12 cellular contexts compared by ENCODE assay signal in the genomic region with DNA sequence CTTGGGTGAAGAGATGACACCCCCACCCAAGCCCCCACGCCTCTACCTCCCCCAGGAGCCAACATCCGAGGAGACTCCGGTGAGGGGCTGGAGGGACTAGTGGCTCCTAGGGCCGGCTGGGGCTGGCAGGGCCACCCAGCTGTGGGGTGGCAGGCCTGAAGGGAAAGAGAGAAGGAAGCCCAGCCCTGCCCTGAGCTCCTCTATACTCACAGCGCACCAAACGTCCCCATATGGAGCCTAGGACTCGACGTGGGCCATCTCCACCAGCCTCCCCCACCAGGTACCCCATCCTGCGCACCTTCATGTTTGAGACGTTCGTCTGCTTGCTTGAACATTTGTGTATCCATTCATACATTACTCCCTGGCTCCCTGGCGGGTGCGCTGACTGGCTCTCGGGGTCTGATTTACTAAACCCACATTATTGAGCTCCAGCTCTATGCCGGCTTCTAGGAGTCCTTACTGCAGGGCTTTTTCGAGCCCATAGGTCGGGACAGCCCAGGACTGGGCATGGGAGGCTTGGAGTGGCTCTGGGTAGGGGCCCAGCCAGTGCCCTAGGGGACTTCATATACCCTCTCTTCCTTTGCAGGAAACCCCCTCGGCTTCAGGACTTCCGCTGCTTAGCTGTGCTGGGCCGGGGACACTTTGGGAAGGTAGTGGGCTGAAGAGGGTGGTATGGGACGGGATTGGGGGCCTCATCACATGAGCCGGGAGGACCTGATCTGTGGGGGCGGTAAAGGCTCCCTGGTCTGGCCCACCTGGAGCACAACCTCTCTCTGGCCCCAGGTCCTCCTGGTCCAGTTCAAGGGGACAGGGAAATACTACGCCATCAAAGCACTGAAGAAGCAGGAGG.
"Had no signal": no experiment of that assay in that cellular context is flagged by ENCODE, and none has a peak within 500 bp of the region (broad histone marks: within the 10 kb centered on the region; RNA-seq: fewer than 3 reads in every experiment).

No MANE protein-coding gene starts in this region.

- H3K9me3 ChIP-seq: pancreas, upper lobe of left lung had no signal

- H3K4me3 ChIP-seq: neural progenitor cell, pancreas, smooth muscle cell, upper lobe of left lung had no signal

- H3K4me1 Mint-ChIP-seq: activated T-helper 17 cell treated with anti-CD3 and anti-CD28 coated beads, Interleukin-2, amount 50 U/mL, for 72 hours; neural progenitor cell had no signal

- H3K4me1 ChIP-seq: foreskin keratinocyte, neural progenitor cell, pancreas had no signal

- H3K36me3 Mint-ChIP-seq: activated naive CD4-positive, alpha-beta T cell treated with anti-CD3 and anti-CD28 coated beads, Interleukin-2, amount 50 U/mL, for 72 hours had no signal

- H3K36me3 ChIP-seq: neural progenitor cell, pancreas had no signal

- H3K9ac ChIP-seq: neural progenitor cell had no signal

- H3K4me2 ChIP-seq: neural progenitor cell, smooth muscle cell had no signal

- H3K27ac Mint-ChIP-seq: activated naive CD4-positive, alpha-beta T cell treated with anti-CD3 and anti-CD28 coated beads, Interleukin-2, amount 50 U/mL, for 72 hours; activated T-helper 17 cell treated with anti-CD3 and anti-CD28 coated beads, Interleukin-2, amount 50 U/mL, for 72 hours; neural progenitor cell had no signal

- H3K27me3 Mint-ChIP-seq: activated T-helper 17 cell treated with anti-CD3 and anti-CD28 coated beads, Interleukin-2, amount 50 U/mL, for 72 hours had no signal

- H2AFZ ChIP-seq: neural progenitor cell had no signal

- H3K27me3 ChIP-seq: foreskin keratinocyte, neural progenitor cell, pancreas, upper lobe of left lung had no signal

- H3K4me3 Mint-ChIP-seq: activated T-helper 17 cell treated with anti-CD3 and anti-CD28 coated beads, Interleukin-2, amount 50 U/mL, for 72 hours; neural progenitor cell had no signal

- ATAC-seq: activated T-helper 17 cell treated with anti-CD3 and anti-CD28 coated beads, Interleukin-2, amount 50 U/mL, for 72 hours; foreskin keratinocyte; left lobe of liver; pancreas had no signal

- H3K27ac ChIP-seq: foreskin keratinocyte, neural progenitor cell, pancreas, upper lobe of left lung had no signal

- H3K9me3 Mint-ChIP-seq: activated naive CD4-positive, alpha-beta T cell treated with anti-CD3 and anti-CD28 coated beads, Interleukin-2, amount 50 U/mL, for 72 hours; activated T-helper 17 cell treated with anti-CD3 and anti-CD28 coated beads, Interleukin-2, amount 50 U/mL, for 72 hours; neural progenitor cell had no signal

- DNase-seq: activated CD4-positive, alpha-beta T cell treated with anti-CD3 and anti-CD28 coated beads, Interleukin-2, amount 50 U/mL, for 1 hour; activated T-cell treated with anti-CD3 and anti-CD28 coated beads for 4 hours; foreskin keratinocyte; retina; stimulated activated naive CD4-positive, alpha-beta T cell had no signal
